In genomic region chr2:218400930-218401833, GRCh38 we compare ENCODE assay signal across 8 cellular contexts. TPM values are rescaled to one million over a fixed set of nuclear protein-coding genes. Genes with fewer than 3 reads are reported as not detected.
DNase-seq lines count a peak whose midpoint lies in the region; ATAC-seq, FAIRE-seq and TF ChIP-seq lines count a peak whose summit lies in the region.

No MANE protein-coding gene starts in this region.

- H3K4me2 ChIP-seq in skeletal muscle satellite cell (ENCODE audit: low read length), result peak overlapping the region; percentile 92

- no peaks in the 10 kb centered on the region for H3K9me3 ChIP-seq in left ventricle myocardium inferior (replicated peaks)
- H3K9me3 ChIP-seq in skeletal muscle satellite cell (replicated peaks; ENCODE audit: low read length), result no peaks in the 10 kb centered on the region

- no peak for ATAC-seq in activated CD8-positive, alpha-beta T cell treated with anti-CD3 and anti-CD28 coated beads for 36 hours
- no peak for ATAC-seq in GM18858 (IDR thresholded peaks at IDR 0.05; ENCODE audit: unreplicated experiment)

- CTCF ChIA-PET in activated CD8-positive, alpha-beta T cell treated with anti-CD3 and anti-CD28 coated beads for 36 hours (lab: Charles Lee), result no interaction called here

- DNase-seq in H54 (ENCODE audit: insufficient read length, low spot score) (no peak), left ventricle myocardium inferior (peak; percentile 29), SKM-1 treated with dmso at 0.1 percent for 144 hours (lab: John Stamatoyannopoulos, UW; ENCODE audit: unreplicated experiment) (no peak), midbrain (lab: John Stamatoyannopoulos, UW) (no peak), GM12892 (ENCODE audit: insufficient read length) (no peak)
- peak; percentile 11 for DNase-seq in activated CD8-positive, alpha-beta T cell treated with anti-CD3 and anti-CD28 coated beads for 36 hours

- no peaks in the 10 kb centered on the region for H3K9me3 Mint-ChIP-seq in activated CD8-positive, alpha-beta T cell treated with anti-CD3 and anti-CD28 coated beads for 36 hours

- peaks cover 26% of the 10 kb centered on the region for H3K36me3 Mint-ChIP-seq in activated CD8-positive, alpha-beta T cell treated with anti-CD3 and anti-CD28 coated beads for 36 hours (ENCODE audit: low read depth)

- FAIRE-seq in H54 (lab: Jason Lieb, UNC), result no peak
- no peak for FAIRE-seq in GM12892 (lab: Jason Lieb, UNC)

- H3K4me3 ChIP-seq in left ventricle myocardium inferior, result peak overlapping the region; percentile 100
- H3K4me3 ChIP-seq in skeletal muscle satellite cell (ENCODE audit: low read length), result peak overlapping the region; percentile 93

- peak overlapping the region; percentile 49 for H3K27ac Mint-ChIP-seq in activated CD8-positive, alpha-beta T cell treated with anti-CD3 and anti-CD28 coated beads for 36 hours

- TF ChIP-seq POLR2A in H54 (IDR thresholded peaks at IDR 0.05; ENCODE audit: low read depth, low read length), result peak; percentile 3; the same call in 1 of the 2 replicates
- no peak for TF ChIP-seq POLR2A in GM12892 (IDR thresholded peaks at IDR 0.05; ENCODE audit: low read depth, low read length)

- peaks cover 92% of the 10 kb centered on the region for H3K4me1 ChIP-seq in left ventricle myocardium inferior
- H3K4me1 ChIP-seq in skeletal muscle satellite cell (ENCODE audit: control insufficient read depth, insufficient read depth, low read length), result peaks cover 58% of the 10 kb centered on the region

- intact Hi-C loops in activated CD8-positive, alpha-beta T cell treated with anti-CD3 and anti-CD28 coated beads for 36 hours (cut with micrococcal nuclease), result loop anchor here (10.0 kb wide), 1 partner anchor 64 kb away; no protein-coding TSS in a partner anchor
- intact Hi-C loops in left ventricle myocardium inferior (cut with micrococcal nuclease), result no loop called here

- H3K27me3 ChIP-seq in left ventricle myocardium inferior (ENCODE audit: low read depth), result no peaks in the 10 kb centered on the region
- no peaks in the 10 kb centered on the region for H3K27me3 ChIP-seq in skeletal muscle satellite cell (ENCODE audit: control insufficient read depth, insufficient read depth, low read length)

- peaks cover 43% of the 10 kb centered on the region for H3K36me3 ChIP-seq in left ventricle myocardium inferior
- peaks cover 32% of the 10 kb centered on the region for H3K36me3 ChIP-seq in skeletal muscle satellite cell (ENCODE audit: insufficient read depth, low read length)

- H3K4me1 Mint-ChIP-seq in activated CD8-positive, alpha-beta T cell treated with anti-CD3 and anti-CD28 coated beads for 36 hours (ENCODE audit: low read depth), result peaks cover 37% of the 10 kb centered on the region

- no peak for TF ChIP-seq CTCF in activated CD8-positive, alpha-beta T cell treated with anti-CD3 and anti-CD28 coated beads for 36 hours (IDR thresholded peaks at IDR 0.05)
- no peak for TF ChIP-seq CTCF in left ventricle myocardium inferior (IDR thresholded peaks at IDR 0.05; ENCODE audit: borderline replicate concordance)

- H3K27me3 Mint-ChIP-seq in activated CD8-positive, alpha-beta T cell treated with anti-CD3 and anti-CD28 coated beads for 36 hours, result no peaks in the 10 kb centered on the region

- H3K4me3 Mint-ChIP-seq in activated CD8-positive, alpha-beta T cell treated with anti-CD3 and anti-CD28 coated beads for 36 hours, result peak overlapping the region; percentile 86

- peak overlapping the region; percentile 100 for H3K27ac ChIP-seq in left ventricle myocardium inferior (replicated peaks)

- POLR2A ChIA-PET in activated CD8-positive, alpha-beta T cell treated with anti-CD3 and anti-CD28 coated beads for 36 hours (lab: Charles Lee), result interaction anchor here (1.1 to 2.0 kb wide), 6 partner anchors 11 to 258 kb away, joined by 3 to 6 read pairs (median 4); partner anchors contain the start of genes AAMP, BCS1L, PNKD and ZNF142

- peak overlapping the region; percentile 92 for H3K9ac ChIP-seq in skeletal muscle satellite cell (ENCODE audit: low read depth, low read length)

RNA-seq across cellular contexts. Expression of gene CTDSP1, which starts 1.5 kb away (rescaled TPM):
- total RNA-seq in activated CD8-positive, alpha-beta T cell treated with anti-CD3 and anti-CD28 coated beads for 36 hours, result 10 to 100 TPM; 85.8 to 94.7 TPM
- total RNA-seq in left ventricle myocardium inferior, result 81.5 TPM
- 31.9 and 48.1 TPM in 2 replicates for total RNA-seq in skeletal muscle satellite cell (2012; rRNA removed)
- polyA plus RNA-seq in GM12892 (2012; ENCODE audit: missing spikeins), result 32.1 TPM

RNA-seq across cellular contexts. Expression of gene VIL1, which starts 17.7 kb away (rescaled TPM):
- not detected for total RNA-seq in activated CD8-positive, alpha-beta T cell treated with anti-CD3 and anti-CD28 coated beads for 36 hours
- total RNA-seq in left ventricle myocardium inferior, result not detected
- not detected in 2 replicates for total RNA-seq in skeletal muscle satellite cell (2012; rRNA removed)
- polyA plus RNA-seq in GM12892 (2012; ENCODE audit: missing spikeins), result 0.68 TPM

RNA-seq across cellular contexts. Expression of gene SLC11A1, which starts 19.1 kb away (rescaled TPM):
- total RNA-seq in activated CD8-positive, alpha-beta T cell treated with anti-CD3 and anti-CD28 coated beads for 36 hours, result under 1 TPM; 0.13 to 0.23 TPM
- 6.4 TPM for total RNA-seq in left ventricle myocardium inferior
- under 0.01 TPM in 1 of 2 replicates, not detected in the other for total RNA-seq in skeletal muscle satellite cell (2012; rRNA removed)
- polyA plus RNA-seq in GM12892 (2012; ENCODE audit: missing spikeins), result 0.30 TPM

RNA-seq across cellular contexts. Expression of gene CATIP, which starts 44.5 kb away (rescaled TPM):
- total RNA-seq in activated CD8-positive, alpha-beta T cell treated with anti-CD3 and anti-CD28 coated beads for 36 hours, result not detected
- not detected for total RNA-seq in left ventricle myocardium inferior
- not detected in 2 replicates for total RNA-seq in skeletal muscle satellite cell (2012; rRNA removed)
- not detected for polyA plus RNA-seq in GM12892 (2012; ENCODE audit: missing spikeins)

Comparison
In these comparisons a context has a peak if more than half of its experiments do, and no peak if none do; other contexts are left out.
1. DNase-seq: peak in activated CD8-positive, alpha-beta T cell treated with anti-CD3 and anti-CD28 coated beads for 36 hours (single experiment) and left ventricle myocardium inferior (single experiment); none in H54 (single experiment), SKM-1 treated with dmso at 0.1 percent for 144 hours (single experiment), midbrain (single experiment) and GM12892 (single experiment).